In the genomic region with DNA sequence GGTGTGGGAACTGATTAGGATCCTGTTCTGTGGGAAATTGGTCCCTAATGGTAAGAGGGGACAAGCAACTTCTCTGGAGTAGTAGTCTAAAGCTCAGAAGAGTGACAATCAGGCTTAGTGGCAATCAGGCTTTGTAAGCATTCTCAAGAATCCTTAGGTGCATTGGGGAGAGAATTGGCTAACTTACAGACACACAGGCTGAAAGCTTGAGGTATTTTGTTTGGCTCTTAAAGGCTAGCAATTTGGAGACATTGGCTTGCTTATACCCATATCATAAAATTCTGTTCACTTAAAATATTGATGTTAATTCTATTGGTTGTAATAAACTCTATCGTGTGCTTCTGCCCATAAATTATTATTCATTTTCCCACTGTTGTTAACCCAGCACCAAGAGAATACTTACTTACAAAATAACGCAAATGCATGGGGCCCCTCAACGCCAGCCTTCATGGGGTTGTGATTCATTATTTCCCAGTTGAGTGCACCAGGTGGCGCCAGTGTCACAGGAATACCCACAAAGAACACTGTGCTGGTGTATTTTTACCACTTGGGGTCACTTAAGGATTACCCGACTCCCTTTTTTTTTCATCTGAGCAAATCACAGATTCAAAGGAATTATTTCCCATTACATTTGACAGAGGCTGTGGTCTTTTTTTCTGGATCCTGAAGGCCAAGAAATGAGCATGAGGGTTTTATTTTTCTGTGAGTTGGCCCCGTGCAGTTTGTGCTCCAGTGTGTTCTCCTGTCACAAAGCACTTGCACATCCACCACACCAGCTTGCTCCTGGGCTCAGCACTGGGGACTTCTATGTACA, we compare ENCODE assay signal across 8 cellular contexts.
A peak's percentile ranks its signal among the peaks of the same experiment; 100 is the strongest.
DNase-seq lines count a peak whose midpoint lies in the region; ATAC-seq and TF ChIP-seq lines count a peak whose summit lies in the region.

No MANE protein-coding gene starts in this region.

- H3K27me3 Mint-ChIP-seq in memory B cell: no peaks in the 10 kb centered on the region

- H3K27ac Mint-ChIP-seq in memory B cell: no peak overlapping the region

- ATAC-seq in GM18508 (IDR thresholded peaks at IDR 0.05; ENCODE audit: insufficient read depth, unreplicated experiment) (peak; percentile 84), HG02938 (IDR thresholded peaks at IDR 0.05; ENCODE audit: unreplicated experiment) (peak; percentile 84), memory B cell (ENCODE audit: low read depth) (peak; percentile 79)

- no peak overlapping the region for H3K4me3 Mint-ChIP-seq in memory B cell

- peak; percentile 86 for TF ChIP-seq CTCF in AG09319 (IDR thresholded peaks at IDR 0.05; ENCODE audit: low read depth, low read length)

- H3K4me1 Mint-ChIP-seq in memory B cell: no peaks in the 10 kb centered on the region

- DNase-seq in AG09319 (ENCODE audit: extremely low read depth, low read depth) (peak; percentile 23), NCI-H1930 (lab: John Stamatoyannopoulos, UW) (peak; percentile 6 to 44), memory B cell (ENCODE audit: low spot score in 2 of 2) (peak; percentile 30 to 41)
- DNase-seq in activated CD4-positive, alpha-beta T cell treated with anti-CD3 and anti-CD28 coated beads for 4 hours: peak; percentile 41 to 50
- peak; percentile 40 for DNase-seq in effector CD4-positive, alpha-beta T cell
- DNase-seq in stimulated activated CD8-positive, alpha-beta memory T cell treated with anti-CD3 and anti-CD28 coated beads, Interleukin-4, amount 100 ng/mL, for 24 hours (ENCODE audit: low read depth): peak; percentile 26

- peaks cover 6% of the 10 kb centered on the region for H3K9me3 Mint-ChIP-seq in memory B cell

- H3K36me3 Mint-ChIP-seq in memory B cell: peaks cover 20% of the 10 kb centered on the region

Comparison
In these comparisons a context has a peak if more than half of its experiments do, and no peak if none do; other contexts are left out.
1. Peak in every context shown above with its lines: DNase-seq and ATAC-seq.